In the genomic region with DNA sequence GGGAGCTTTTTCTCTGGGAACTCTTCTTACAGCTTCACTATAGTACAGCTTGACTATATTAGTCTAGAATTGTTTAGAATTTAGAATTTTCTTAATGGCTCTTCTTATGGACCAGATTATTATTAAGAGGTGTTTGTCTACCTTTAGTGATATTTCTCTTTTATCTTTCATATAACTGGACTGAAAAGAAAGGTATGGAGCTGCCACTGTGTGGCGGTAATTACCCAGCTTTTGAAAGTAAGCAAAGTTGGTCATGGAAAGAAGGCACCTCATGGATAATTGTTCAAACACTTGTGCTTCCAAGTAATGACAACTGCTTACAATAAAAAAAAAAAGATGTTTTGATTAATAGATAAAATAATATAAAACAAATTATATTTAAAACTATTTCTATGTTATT, we compare ENCODE assay signal across 14 cellular contexts.
DNase-seq lines count a peak whose midpoint lies in the region; ATAC-seq, FAIRE-seq and TF ChIP-seq lines count a peak whose summit lies in the region.
"Had no signal": no experiment of that assay in that cellular context is flagged by ENCODE, and none has a peak within 500 bp of the region (broad histone marks: within the 10 kb centered on the region; RNA-seq: fewer than 3 reads in every experiment).

No MANE protein-coding gene starts in this region.

- TF ChIP-seq CTCF in LNCAP (IDR thresholded peaks at IDR 0.05) (peak; percentile 63), nephron (IDR thresholded peaks at IDR 0.05; ENCODE audit: unreplicated experiment in 3 of 3) (peak; percentile 29 to 55 (median 32))

- DNase-seq in NCI-H1105 treated with DMSO at 0.1 percent for 48 hours (lab: John Stamatoyannopoulos, UW): peak; percentile 9
- DNase-seq in NCI-H1105 (lab: John Stamatoyannopoulos, UW): no peak
- DNase-seq in natural killer cell treated with Interleukin-12 subunit alpha and Interleukin-12 subunit beta and Interleukin-15 and Interleukin-18, amount 100 ng/mL, for 72 hours (ENCODE audit: low spot score): no peak
- DNase-seq in activated CD4-positive, alpha-beta T cell treated with anti-CD3 and anti-CD28 coated beads, Interleukin-2, amount 10 ng/mL, durations not matched to agents 24 days and 14 days: no peak
- DNase-seq: activated CD4-positive, alpha-beta T cell treated with anti-CD3 and anti-CD28 coated beads for 36 hours; activated T-cell treated with anti-CD3 and anti-CD28 coated beads, Interleukin-2, amount 50 U/mL, for 72 hours; Calu3; heart left ventricle; occipital lobe had no signal

- H3K27ac Mint-ChIP-seq in nephron: no peak overlapping the region
- no peak overlapping the region for H3K27ac Mint-ChIP-seq in natural killer cell treated with Interleukin-12 subunit alpha and Interleukin-12 subunit beta and Interleukin-15 and Interleukin-18, amount 100 ng/mL, for 72 hours
- H3K27ac Mint-ChIP-seq in activated CD4-positive, alpha-beta T cell treated with anti-CD3 and anti-CD28 coated beads, Interleukin-2, amount 10 ng/mL, durations not matched to agents 24 days and 14 days: no peak overlapping the region
- H3K27ac Mint-ChIP-seq: activated CD4-positive, alpha-beta T cell treated with anti-CD3 and anti-CD28 coated beads for 36 hours; activated T-cell treated with anti-CD3 and anti-CD28 coated beads, Interleukin-2, amount 50 U/mL, for 72 hours had no signal

- no peaks in the 10 kb centered on the region for H3K36me3 Mint-ChIP-seq in nephron (ENCODE audit: low read depth)
- H3K36me3 Mint-ChIP-seq in natural killer cell treated with Interleukin-12 subunit alpha and Interleukin-12 subunit beta and Interleukin-15 and Interleukin-18, amount 100 ng/mL, for 72 hours: no peaks in the 10 kb centered on the region
- no peaks in the 10 kb centered on the region for H3K36me3 Mint-ChIP-seq in activated CD4-positive, alpha-beta T cell treated with anti-CD3 and anti-CD28 coated beads, Interleukin-2, amount 10 ng/mL, durations not matched to agents 24 days and 14 days (ENCODE audit: low read depth)

- peak; percentile 65 for FAIRE-seq in TTC549 (lab: Jason Lieb, UNC)
- FAIRE-seq: A549 had no signal

- intact Hi-C loops in activated CD4-positive, alpha-beta T cell treated with anti-CD3 and anti-CD28 coated beads, Interleukin-2, amount 10 ng/mL, durations not matched to agents 24 days and 14 days (cut with micrococcal nuclease): no loop called here

- no peak for ATAC-seq in natural killer cell treated with Interleukin-12 subunit alpha and Interleukin-12 subunit beta and Interleukin-15 and Interleukin-18, amount 100 ng/mL, for 72 hours
- no peak for ATAC-seq in GM18909 (IDR thresholded peaks at IDR 0.05; ENCODE audit: poor library complexity, unreplicated experiment)
- ATAC-seq: A549; activated CD4-positive, alpha-beta T cell treated with anti-CD3 and anti-CD28 coated beads for 36 hours; activated T-cell treated with anti-CD3 and anti-CD28 coated beads, Interleukin-2, amount 50 U/mL, for 72 hours; heart left ventricle had no signal

- H3K9me3 Mint-ChIP-seq in nephron: no peaks in the 10 kb centered on the region
- H3K9me3 Mint-ChIP-seq in natural killer cell treated with Interleukin-12 subunit alpha and Interleukin-12 subunit beta and Interleukin-15 and Interleukin-18, amount 100 ng/mL, for 72 hours: peaks cover 5% of the 10 kb centered on the region
- H3K9me3 Mint-ChIP-seq in activated CD4-positive, alpha-beta T cell treated with anti-CD3 and anti-CD28 coated beads, Interleukin-2, amount 10 ng/mL, durations not matched to agents 24 days and 14 days: peaks cover 8% of the 10 kb centered on the region

- H3K4me3 Mint-ChIP-seq in nephron: no peak overlapping the region
- H3K4me3 Mint-ChIP-seq in natural killer cell treated with Interleukin-12 subunit alpha and Interleukin-12 subunit beta and Interleukin-15 and Interleukin-18, amount 100 ng/mL, for 72 hours: no peak overlapping the region
- H3K4me3 Mint-ChIP-seq in activated CD4-positive, alpha-beta T cell treated with anti-CD3 and anti-CD28 coated beads, Interleukin-2, amount 10 ng/mL, durations not matched to agents 24 days and 14 days: no peak overlapping the region
- H3K4me3 Mint-ChIP-seq: activated CD4-positive, alpha-beta T cell treated with anti-CD3 and anti-CD28 coated beads for 36 hours; activated T-cell treated with anti-CD3 and anti-CD28 coated beads, Interleukin-2, amount 50 U/mL, for 72 hours had no signal

- H3K4me1 Mint-ChIP-seq in nephron: no peaks in the 10 kb centered on the region
- no peaks in the 10 kb centered on the region for H3K4me1 Mint-ChIP-seq in natural killer cell treated with Interleukin-12 subunit alpha and Interleukin-12 subunit beta and Interleukin-15 and Interleukin-18, amount 100 ng/mL, for 72 hours (ENCODE audit: low read depth in 2 of 2)
- no peaks in the 10 kb centered on the region for H3K4me1 Mint-ChIP-seq in activated CD4-positive, alpha-beta T cell treated with anti-CD3 and anti-CD28 coated beads, Interleukin-2, amount 10 ng/mL, durations not matched to agents 24 days and 14 days
- H3K4me1 Mint-ChIP-seq: activated CD4-positive, alpha-beta T cell treated with anti-CD3 and anti-CD28 coated beads for 36 hours had no signal

- H3K27me3 Mint-ChIP-seq in nephron (ENCODE audit: low read depth): no peaks in the 10 kb centered on the region
- H3K27me3 Mint-ChIP-seq in natural killer cell treated with Interleukin-12 subunit alpha and Interleukin-12 subunit beta and Interleukin-15 and Interleukin-18, amount 100 ng/mL, for 72 hours: no peaks in the 10 kb centered on the region
- H3K27me3 Mint-ChIP-seq in activated CD4-positive, alpha-beta T cell treated with anti-CD3 and anti-CD28 coated beads, Interleukin-2, amount 10 ng/mL, durations not matched to agents 24 days and 14 days: no peaks in the 10 kb centered on the region
- H3K27me3 Mint-ChIP-seq: activated CD4-positive, alpha-beta T cell treated with anti-CD3 and anti-CD28 coated beads for 36 hours had no signal
